ENCODE assay signal across 25 cellular contexts in the genomic region with DNA sequence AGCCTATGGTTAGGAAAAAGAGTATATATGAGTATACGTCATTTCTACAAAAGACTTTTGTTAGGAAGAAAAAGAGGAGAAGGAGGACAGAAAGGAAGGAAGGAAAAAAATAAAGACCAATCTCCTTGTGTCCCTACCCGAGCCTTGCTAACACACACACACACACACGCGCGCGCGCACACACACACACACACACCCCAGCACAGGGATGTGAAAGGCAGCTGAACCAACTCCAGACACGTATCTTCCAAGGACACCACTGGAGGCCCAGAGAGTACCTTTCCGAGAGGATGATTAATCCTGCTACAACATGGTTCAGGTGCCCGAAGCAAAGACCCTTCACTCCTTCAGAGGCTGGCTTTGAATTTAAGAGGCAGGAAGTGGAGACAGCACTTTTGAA.
"Had no signal": no experiment of that assay in that cellular context is flagged by ENCODE, and none has a peak within 500 bp of the region (broad histone marks: within the 10 kb centered on the region; RNA-seq: fewer than 3 reads in every experiment).

No MANE protein-coding gene starts in this region.

- H3K9me3 ChIP-seq: esophagus squamous epithelium, mucosa of descending colon, pancreas, stomach, thyroid gland had no signal

- DNase-seq: cerebellar nuclear complex; cortex of kidney; effector memory CD8-positive, alpha-beta T cell; erythroblast; esophagus squamous epithelium; head of caudate nucleus; kidney; mucosa of descending colon; naive B cell; occipital lobe; pancreas; stimulated activated CD4-positive, alpha-beta T cell treated with anti-CD3 and anti-CD28 coated beads, Interleukin-2, amount 100 ng/mL, for 24 hours; stimulated activated CD4-positive, alpha-beta T cell treated with anti-CD3 and anti-CD28 coated beads, Interleukin-4, amount 100 ng/mL, for 24 hours; stimulated activated naive CD4-positive, alpha-beta T cell treated with Interleukin-2 at 50 U/mL for 16 hours; stomach; thyroid gland; trophoblast cell had no signal

- H3K27ac ChIP-seq: esophagus squamous epithelium, hepatocyte, pancreas, stomach, thyroid gland had no signal

- H3K4me1 Mint-ChIP-seq: memory B cell; naive B cell; stimulated activated effector memory CD8-positive, alpha-beta T cell treated with anti-CD3 and anti-CD28 coated beads, Interleukin-12 subunit alpha, Interleukin-12 subunit beta, amount 100 ng/mL, for 72 hours had no signal

- H3K36me3 Mint-ChIP-seq: memory B cell; mesothelial cell of epicardium; naive B cell; stimulated activated effector memory CD8-positive, alpha-beta T cell treated with anti-CD3 and anti-CD28 coated beads, Interleukin-12 subunit alpha, Interleukin-12 subunit beta, amount 100 ng/mL, for 72 hours had no signal

- H3K27me3 Mint-ChIP-seq: effector memory CD8-positive, alpha-beta T cell had no signal

- H3K4me1 ChIP-seq: esophagus squamous epithelium, pancreas had no signal

- H3K36me3 ChIP-seq: esophagus squamous epithelium, pancreas, stomach, thyroid gland had no signal

- H3K4me3 Mint-ChIP-seq: effector memory CD8-positive, alpha-beta T cell; memory B cell; mesothelial cell of epicardium; nephron; stimulated activated effector memory CD8-positive, alpha-beta T cell treated with anti-CD3 and anti-CD28 coated beads, Interleukin-12 subunit alpha, Interleukin-12 subunit beta, amount 100 ng/mL, for 72 hours had no signal

- H3K27me3 ChIP-seq: esophagus squamous epithelium, hepatocyte, pancreas, stomach, thyroid gland had no signal

- H3K27ac Mint-ChIP-seq: effector memory CD8-positive, alpha-beta T cell; memory B cell; mesothelial cell of epicardium; nephron; progenitor cell of endocrine pancreas; stimulated activated effector memory CD8-positive, alpha-beta T cell treated with anti-CD3 and anti-CD28 coated beads, Interleukin-12 subunit alpha, Interleukin-12 subunit beta, amount 100 ng/mL, for 72 hours had no signal

- H3K9me3 Mint-ChIP-seq: effector memory CD8-positive, alpha-beta T cell; memory B cell; mesothelial cell of epicardium; naive B cell; nephron; stimulated activated effector memory CD8-positive, alpha-beta T cell treated with anti-CD3 and anti-CD28 coated beads, Interleukin-12 subunit alpha, Interleukin-12 subunit beta, amount 100 ng/mL, for 72 hours had no signal

- H3K4me3 ChIP-seq: esophagus squamous epithelium, hepatocyte, lung, mucosa of descending colon, pancreas, smooth muscle cell, stomach, thyroid gland had no signal
